Comparison of ENCODE assay signal across 21 cellular contexts in genomic region chr1:184824716-184825323, GRCh38.
DNase-seq lines count a peak whose midpoint lies in the region; ATAC-seq, FAIRE-seq and TF ChIP-seq lines count a peak whose summit lies in the region.
"Had no signal": no experiment of that assay in that cellular context is flagged by ENCODE, and none has a peak within 500 bp of the region (broad histone marks: within the 10 kb centered on the region; RNA-seq: fewer than 3 reads in every experiment).

No MANE protein-coding gene starts in this region.

- H3K9me3 Mint-ChIP-seq in nephron progenitor cell: no peaks in the 10 kb centered on the region
- H3K9me3 Mint-ChIP-seq in activated CD8-positive, alpha-beta memory T cell treated with anti-CD3 and anti-CD28 coated beads, Interleukin-2, amount 10 ng/mL, durations not matched to agents 7 days and 5 days (ENCODE audit: low read depth): no peaks in the 10 kb centered on the region
- H3K9me3 Mint-ChIP-seq: activated CD8-positive, alpha-beta T cell treated with anti-CD3 and anti-CD28 coated beads for 36 hours; activated T-cell treated with anti-CD3 and anti-CD28 coated beads, Interleukin-2, amount 50 U/mL, for 72 hours; T-helper 1 cell treated with Interleukin-12 subunit alpha and Interleukin-12 subunit beta and Interleukin-4 antibody, amounts not matched to agents 30 μg/mL and 1 μg/mL, for 36 hours; WTC11 had no signal

- no peak for ATAC-seq in activated CD8-positive, alpha-beta memory T cell treated with anti-CD3 and anti-CD28 coated beads, Interleukin-2, amount 10 ng/mL, durations not matched to agents 7 days and 5 days
- ATAC-seq in GM21526 (IDR thresholded peaks at IDR 0.05; ENCODE audit: low FRiP score, unreplicated experiment): no peak
- ATAC-seq: activated CD8-positive, alpha-beta T cell treated with anti-CD3 and anti-CD28 coated beads for 36 hours; activated T-cell treated with anti-CD3 and anti-CD28 coated beads, Interleukin-2, amount 50 U/mL, for 72 hours; WTC11 had no signal

- no peak overlapping the region for H3K4me3 ChIP-seq in ascending aorta
- H3K4me3 ChIP-seq: tibial nerve had no signal

- TF ChIP-seq POLR2A in GM12892 (IDR thresholded peaks at IDR 0.05; ENCODE audit: low read depth, low read length): no peak

- no peaks in the 10 kb centered on the region for H3K27me3 ChIP-seq in ascending aorta
- H3K27me3 ChIP-seq: tibial nerve had no signal

- no peak overlapping the region for H3K4me3 Mint-ChIP-seq in nephron progenitor cell
- no peak overlapping the region for H3K4me3 Mint-ChIP-seq in activated CD8-positive, alpha-beta memory T cell treated with anti-CD3 and anti-CD28 coated beads, Interleukin-2, amount 10 ng/mL, durations not matched to agents 7 days and 5 days
- H3K4me3 Mint-ChIP-seq: activated CD8-positive, alpha-beta T cell treated with anti-CD3 and anti-CD28 coated beads for 36 hours; activated T-cell treated with anti-CD3 and anti-CD28 coated beads, Interleukin-2, amount 50 U/mL, for 72 hours; T-helper 1 cell treated with Interleukin-12 subunit alpha and Interleukin-12 subunit beta and Interleukin-4 antibody, amounts not matched to agents 30 μg/mL and 1 μg/mL, for 36 hours; WTC11 had no signal

- TF ChIP-seq CTCF in ascending aorta (IDR thresholded peaks at IDR 0.05): no peak
- TF ChIP-seq CTCF in nephron progenitor cell (IDR thresholded peaks at IDR 0.05): no peak
- no peak for TF ChIP-seq CTCF in GM20000 (IDR thresholded peaks at IDR 0.05; ENCODE audit: extremely low read depth, missing control alignments)

- DNase-seq in CD1c-positive myeloid dendritic cell (ENCODE audit: extremely low spot score) (peak; percentile 52), GM12892 (ENCODE audit: insufficient read length) (no peak), ascending aorta (ENCODE audit: low spot score in 2 of 2) (no peak), nephron progenitor cell (no peak), GM20000 (ENCODE audit: low spot score) (no peak)
- no peak for DNase-seq in activated CD8-positive, alpha-beta memory T cell treated with anti-CD3 and anti-CD28 coated beads, Interleukin-2, amount 10 ng/mL, durations not matched to agents 7 days and 5 days
- no peak for DNase-seq in stimulated activated CD4-positive, alpha-beta T cell treated with anti-CD3 and anti-CD28 coated beads, Interleukin-1b, Interleukin-23, amount 100 ng/mL, for 48 hours
- DNase-seq: activated CD8-positive, alpha-beta T cell treated with anti-CD3 and anti-CD28 coated beads for 36 hours; activated T-cell treated with anti-CD3 and anti-CD28 coated beads, Interleukin-2, amount 50 U/mL, for 72 hours; NCI-H1436; NCI-H226; NK-92 treated with Interleukin-12 subunit alpha and Interleukin-12 subunit beta, amount 100 ng/mL, for 24 hours; nucleus accumbens; SHP77 treated with DMSO at 0.1 percent for 48 hours; stimulated activated CD4-positive, alpha-beta T cell treated with anti-CD3 and anti-CD28 coated beads, Interleukin-4, amount 100 ng/mL, for 4 hours; stimulated activated CD8-positive, alpha-beta memory T cell treated with anti-CD3 and anti-CD28 coated beads, Interleukin-4, amount 100 ng/mL, for 48 hours had no signal

- no peaks in the 10 kb centered on the region for H3K36me3 Mint-ChIP-seq in nephron progenitor cell (ENCODE audit: low read depth)
- peaks cover 55% of the 10 kb centered on the region for H3K36me3 Mint-ChIP-seq in activated CD8-positive, alpha-beta memory T cell treated with anti-CD3 and anti-CD28 coated beads, Interleukin-2, amount 10 ng/mL, durations not matched to agents 7 days and 5 days

- no peaks in the 10 kb centered on the region for H3K9me3 ChIP-seq in ascending aorta
- H3K9me3 ChIP-seq: tibial nerve had no signal

- CTCF ChIA-PET in activated CD8-positive, alpha-beta memory T cell treated with anti-CD3 and anti-CD28 coated beads, Interleukin-2, amount 10 ng/mL, durations not matched to agents 7 days and 5 days (lab: Charles Lee): no interaction called here

- peaks cover 6 to 66% of the 10 kb centered on the region in 2 donors for H3K4me1 ChIP-seq in ascending aorta

- peaks cover 3% of the 10 kb centered on the region for H3K27me3 Mint-ChIP-seq in nephron progenitor cell (ENCODE audit: low read depth, poor library complexity)
- no peaks in the 10 kb centered on the region for H3K27me3 Mint-ChIP-seq in activated CD8-positive, alpha-beta memory T cell treated with anti-CD3 and anti-CD28 coated beads, Interleukin-2, amount 10 ng/mL, durations not matched to agents 7 days and 5 days
- H3K27me3 Mint-ChIP-seq: activated CD8-positive, alpha-beta T cell treated with anti-CD3 and anti-CD28 coated beads for 36 hours had no signal

- H3K27ac Mint-ChIP-seq in nephron progenitor cell: peak overlapping the region; percentile 66
- H3K27ac Mint-ChIP-seq in activated CD8-positive, alpha-beta memory T cell treated with anti-CD3 and anti-CD28 coated beads, Interleukin-2, amount 10 ng/mL, durations not matched to agents 7 days and 5 days: no peak overlapping the region
- H3K27ac Mint-ChIP-seq: activated CD8-positive, alpha-beta T cell treated with anti-CD3 and anti-CD28 coated beads for 36 hours; T-helper 1 cell treated with Interleukin-12 subunit alpha and Interleukin-12 subunit beta and Interleukin-4 antibody, amounts not matched to agents 30 μg/mL and 1 μg/mL, for 36 hours; WTC11 had no signal

- peaks cover 71% of the 10 kb centered on the region for H3K4me1 Mint-ChIP-seq in nephron progenitor cell
- peaks cover 18% of the 10 kb centered on the region for H3K4me1 Mint-ChIP-seq in activated CD8-positive, alpha-beta memory T cell treated with anti-CD3 and anti-CD28 coated beads, Interleukin-2, amount 10 ng/mL, durations not matched to agents 7 days and 5 days

- peaks cover 28 to 33% of the 10 kb centered on the region in 2 donors for H3K36me3 ChIP-seq in ascending aorta

- H3K27ac ChIP-seq in ascending aorta: peak overlapping the region; percentile 85 to 88

- intact Hi-C loops in ascending aorta (cut with DNase I): loop anchor here (5.0 kb wide), 1 partner anchor 147 kb away; the partner anchor contains the start of gene NIBAN1

- peak; percentile 65 for FAIRE-seq in GM12892 (lab: Jason Lieb, UNC)
- FAIRE-seq: G401.6 had no signal
